ENCODE assay signal across 7 cellular contexts in genomic region chr16:28981517-28981916, GRCh38. TPM values are rescaled to one million over a fixed set of nuclear protein-coding genes. Genes with fewer than 3 reads are reported as not detected.
DNase-seq lines count a peak whose midpoint lies in the region; TF ChIP-seq lines count a peak whose summit lies in the region.

No MANE protein-coding gene starts in this region.

- dilution Hi-C loops in mammary epithelial cell (cut with HindIII; ENCODE audit: low sequenced_read_pairs) = no loop called here

- no peaks in the 10 kb centered on the region for H3K4me1 ChIP-seq in mammary epithelial cell (ENCODE audit: insufficient read depth, low read length)
- H3K4me1 ChIP-seq in smooth muscle cell (ENCODE audit: low read depth) = no peaks in the 10 kb centered on the region
- H3K4me1 ChIP-seq in adrenal gland (replicated peaks in 1 of 2) = no peaks in the 10 kb centered on the region

- in situ Hi-C loops in mammary epithelial cell (cut with MboI; ENCODE audit: low sequenced_read_pairs in 2 of 2) = no loop called here

- intact Hi-C loops in mammary epithelial cell (cut with micrococcal nuclease) (no loop called here), adrenal gland (cut with DNase I) (no loop called here)

- H3F3A ChIP-seq in smooth muscle cell (ENCODE audit: low read depth) = no peaks in the 10 kb centered on the region

- H3K27ac ChIP-seq in mammary epithelial cell (ENCODE audit: insufficient read depth, low read depth, low read length) (no peak overlapping the region), smooth muscle cell (ENCODE audit: low read depth) (no peak overlapping the region), adrenal gland (no peak overlapping the region)

- CTCF ChIA-PET in mammary epithelial cell (lab: Charles Lee; ENCODE audit: low non-redundant PET) = no interaction called here

- H3K27me3 ChIP-seq in mammary epithelial cell (ENCODE audit: insufficient read depth, low read length) (no peaks in the 10 kb centered on the region), smooth muscle cell (ENCODE audit: low read depth) (no peaks in the 10 kb centered on the region), adrenal gland (no peaks in the 10 kb centered on the region)

- TF ChIP-seq CTCF in GM12873 (IDR thresholded peaks at IDR 0.05; ENCODE audit: insufficient read depth, low read depth, low read length, missing control alignments) (peak; percentile 90), mammary epithelial cell (conservative IDR thresholded peaks at IDR 0.05 in 1 of 2, IDR thresholded peaks at IDR 0.05 in 1 of 2; ENCODE audit: extremely low read depth in 1 of 2, insufficient read depth in 1 of 2, low read depth in 1 of 2, low read length in 2 of 2) (peak; percentile 55 to 72), smooth muscle cell (IDR thresholded peaks at IDR 0.05; ENCODE audit: borderline replicate concordance, insufficient read depth, poor library complexity, severe bottlenecking) (peak; percentile 48), adrenal gland (IDR thresholded peaks at IDR 0.05) (peak in 1 of 6 experiments; percentile 39)

- H3K4me2 ChIP-seq in mammary epithelial cell (ENCODE audit: insufficient read depth, low read depth, low read length) = no peak overlapping the region
- no peak overlapping the region for H3K4me2 ChIP-seq in smooth muscle cell

- no TSS peak for BruUV-seq in mammary epithelial cell (replicated peaks; lab: Mats Ljungman, UMichigan)

- H4K20me1 ChIP-seq in mammary epithelial cell (ENCODE audit: insufficient read depth, low read length) (no peaks in the 10 kb centered on the region), smooth muscle cell (ENCODE audit: low read depth) (no peaks in the 10 kb centered on the region)

- H3K79me2 ChIP-seq in mammary epithelial cell (ENCODE audit: insufficient read depth, low read length) (peaks cover 22% of the 10 kb centered on the region), smooth muscle cell (ENCODE audit: low read depth) (peaks cover 4% of the 10 kb centered on the region)

- TF ChIP-seq POLR2A in adrenal gland (IDR thresholded peaks at IDR 0.05) = no peak

- no peak overlapping the region for H3K4me3 ChIP-seq in mammary epithelial cell (replicated peaks in 1 of 3; ENCODE audit: insufficient read depth in 1 of 3, low read depth in 2 of 3, low read length in 3 of 3)
- H3K4me3 ChIP-seq in smooth muscle cell = no peak overlapping the region
- H3K4me3 ChIP-seq in adrenal gland = no peak overlapping the region

- H2AFZ ChIP-seq in mammary epithelial cell (ENCODE audit: low read depth, low read length) = no peak overlapping the region
- H2AFZ ChIP-seq in smooth muscle cell (ENCODE audit: low read depth) = no peak overlapping the region

- no peaks in the 10 kb centered on the region for H3K9me3 ChIP-seq in mammary epithelial cell (replicated peaks; ENCODE audit: insufficient read depth, low read length)
- H3K9me3 ChIP-seq in smooth muscle cell (replicated peaks; ENCODE audit: low read depth) = no peaks in the 10 kb centered on the region
- H3K9me3 ChIP-seq in adrenal gland (replicated peaks in 1 of 3) = no peaks in the 10 kb centered on the region

- no peak overlapping the region for H3K9ac ChIP-seq in mammary epithelial cell (ENCODE audit: insufficient read depth, low read length)
- H3K9ac ChIP-seq in smooth muscle cell (ENCODE audit: low read depth) = no peak overlapping the region

- DNase-seq in NCI-H82 (lab: John Stamatoyannopoulos, UW) (peak; percentile 73), mammary epithelial cell (no peak), smooth muscle cell (lab: John Stamatoyannopoulos, UW; ENCODE audit: unreplicated experiment) (no peak), NCI-H1105 treated with DMSO at 0.1 percent for 48 hours (lab: John Stamatoyannopoulos, UW) (no peak), adrenal gland (no peak), ureter (ENCODE audit: low spot score) (no peak)

- WGBS in mammary epithelial cell (ENCODE audit: low coverage, missing lambda C conversion rate) = 94% methylated on average over 9 of the region's 12 CpGs
- 91% methylated on average over 12 of the region's 12 CpGs for WGBS in smooth muscle cell (ENCODE audit: low lambda C conversion rate)
- 78 to 93% (median 81%) methylated on average over 9 to 12 of the region's 12 CpGs for WGBS in adrenal gland, 4 donors

- H3K36me3 ChIP-seq in mammary epithelial cell (ENCODE audit: insufficient read depth, low read length) (peaks cover 10% of the 10 kb centered on the region), smooth muscle cell (ENCODE audit: low read depth) (no peaks in the 10 kb centered on the region), adrenal gland (replicated peaks in 1 of 2) (peaks cover 0 to 58% of the 10 kb centered on the region in 2 donors)

RNA-seq across cellular contexts. Expression of gene LAT, which starts 3.3 kb away (rescaled TPM):
- total RNA-seq in mammary epithelial cell (1 to 10 TPM in 1 of 2 donors, under 1 TPM in 1; 0.83 to 3.1 TPM), smooth muscle cell (2.1 and 8.2 TPM in 2 replicates), adrenal gland (1 to 10 TPM in 5 of 8 donors, under 1 TPM in 2, not detected in 1; 0.42 to 5.2 (median 1.7) TPM), ureter (11.9 TPM)
- polyA plus RNA-seq in mammary epithelial cell (1.5 TPM), smooth muscle cell (3.2 and 3.5 TPM in 2 replicates), adrenal gland (10 to 100 TPM in 2 of 3 donors, 1 to 10 TPM in 1; 1.8 to 50.5 (median 19.0) TPM)
- 1.7 TPM for polyA minus RNA-seq in mammary epithelial cell

RNA-seq across cellular contexts. Expression of gene SPNS1, which starts 6.9 kb away (rescaled TPM):
- total RNA-seq in mammary epithelial cell = 10 to 100 TPM; 24.5 to 32.3 TPM
- polyA plus RNA-seq in mammary epithelial cell = 31.4 TPM
- polyA minus RNA-seq in mammary epithelial cell = 16.7 TPM
- total RNA-seq in smooth muscle cell = 28.6 and 29.8 TPM in 2 replicates
- 109 and 113 TPM in 2 replicates for polyA plus RNA-seq in smooth muscle cell
- total RNA-seq in adrenal gland = 10 to 100 TPM; 29.0 to 64.2 (median 37.9) TPM
- 100 to 1,000 TPM in 2 of 3 donors, 1 to 10 TPM in 1; 8.3 to 168 (median 114) TPM for polyA plus RNA-seq in adrenal gland
- 23.9 TPM for total RNA-seq in ureter

RNA-seq across cellular contexts. Expression of gene NFATC2IP, which starts 30.8 kb away (rescaled TPM):
- total RNA-seq in mammary epithelial cell (10 to 100 TPM; 21.5 to 59.2 TPM), smooth muscle cell (9.7 and 19.0 TPM in 2 replicates), adrenal gland (10 to 100 TPM in 7 of 8 donors, 1 to 10 TPM in 1; 7.7 to 23.9 (median 18.3) TPM), ureter (43.2 TPM)
- polyA plus RNA-seq in mammary epithelial cell (43.6 TPM), smooth muscle cell (13.1 and 15.2 TPM in 2 replicates), adrenal gland (10 to 100 TPM; 10.4 to 25.2 (median 18.3) TPM)
- 49.7 TPM for polyA minus RNA-seq in mammary epithelial cell

RNA-seq across cellular contexts. Expression of gene CD19, which starts 49.7 kb away (rescaled TPM):
- total RNA-seq in mammary epithelial cell (not detected), smooth muscle cell (not detected in 2 replicates), adrenal gland (1 to 10 TPM in 1 of 8 donors, under 1 TPM in 5, not detected in 2; 0.32 to 1.8 (median 0.46) TPM), ureter (not detected)
- polyA plus RNA-seq in mammary epithelial cell (not detected), smooth muscle cell (not detected in 2 replicates), adrenal gland (under 1 TPM; 0.26 to 0.88 (median 0.40) TPM)
- polyA minus RNA-seq in mammary epithelial cell = not detected

RNA-seq across cellular contexts. Expression of gene RABEP2, which starts 56.5 kb away (rescaled TPM):
- 10 to 100 TPM; 24.2 to 25.4 TPM for total RNA-seq in mammary epithelial cell
- 11.6 TPM for polyA plus RNA-seq in mammary epithelial cell
- polyA minus RNA-seq in mammary epithelial cell = 3.1 TPM
- 9.2 and 16.6 TPM in 2 replicates for total RNA-seq in smooth muscle cell
- 14.5 and 14.7 TPM in 2 replicates for polyA plus RNA-seq in smooth muscle cell
- total RNA-seq in adrenal gland = 100 to 1,000 TPM in 1 of 8 donors, 10 to 100 TPM in 7; 18.6 to 108 (median 47.7) TPM
- 100 to 1,000 TPM in 1 of 3 donors, 10 to 100 TPM in 1, 1 to 10 TPM in 1; 1.4 to 121 (median 57.1) TPM for polyA plus RNA-seq in adrenal gland
- total RNA-seq in ureter = 26.5 TPM
